Comparison of ENCODE assay signal across 2 cellular contexts in the genomic region with DNA sequence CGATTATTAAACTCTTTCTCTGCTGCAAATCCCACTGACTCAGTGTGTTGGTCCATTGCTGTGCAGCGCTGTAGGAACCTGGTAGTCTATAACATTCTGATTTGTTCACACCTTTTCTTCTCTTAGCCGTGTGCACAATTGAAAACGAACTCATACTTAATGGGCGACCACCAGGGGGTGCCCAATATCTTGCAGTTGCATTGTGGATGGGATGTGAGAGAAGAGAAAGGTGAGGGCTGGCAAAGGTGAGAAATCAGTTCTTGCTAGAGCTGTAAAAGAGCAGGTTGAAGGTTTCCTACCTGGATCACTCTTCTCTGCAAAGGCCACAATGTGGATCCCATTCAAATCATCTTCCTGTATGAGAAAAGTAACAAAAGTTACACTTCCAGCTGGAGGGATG.
A peak's percentile ranks its signal among the peaks of the same experiment; 100 is the strongest.
TF ChIP-seq lines count a peak whose summit lies in the region.

No MANE protein-coding gene starts in this region.

TF ChIP-seq in A549, 52 proteins besides CTCF, POLR2A, EP300 and RAD21:
- TF ChIP-seq SMC3 (IDR thresholded peaks at IDR 0.05) (peak; percentile 31; the same call in 2 of the 3 replicates), ELK1 (IDR thresholded peaks at IDR 0.05; ENCODE audit: low read depth, low read length) (no peak)

TF ChIP-seq in H1, 55 proteins besides CTCF, POLR2A, EP300 and RAD21:
- TF ChIP-seq, protein P1, sequence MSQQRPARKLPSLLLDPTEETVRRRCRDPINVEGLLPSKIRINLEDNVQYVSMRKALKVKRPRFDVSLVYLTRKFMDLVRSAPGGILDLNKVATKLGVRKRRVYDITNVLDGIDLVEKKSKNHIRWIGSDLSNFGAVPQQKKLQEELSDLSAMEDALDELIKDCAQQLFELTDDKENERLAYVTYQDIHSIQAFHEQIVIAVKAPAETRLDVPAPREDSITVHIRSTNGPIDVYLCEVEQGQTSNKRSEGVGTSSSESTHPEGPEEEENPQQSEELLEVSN (IDR thresholded peaks at IDR 0.05): peak; percentile 59; the same call in 1 of the 2 replicates
- peak; percentile 49; the same call in 1 of the 2 replicates for TF ChIP-seq MAX (IDR thresholded peaks at IDR 0.05)
- TF ChIP-seq RXRA (IDR thresholded peaks at IDR 0.05; ENCODE audit: insufficient read depth, low read depth, low read length): no peak
